ENCODE assay signal across 9 cellular contexts in the genomic region with DNA sequence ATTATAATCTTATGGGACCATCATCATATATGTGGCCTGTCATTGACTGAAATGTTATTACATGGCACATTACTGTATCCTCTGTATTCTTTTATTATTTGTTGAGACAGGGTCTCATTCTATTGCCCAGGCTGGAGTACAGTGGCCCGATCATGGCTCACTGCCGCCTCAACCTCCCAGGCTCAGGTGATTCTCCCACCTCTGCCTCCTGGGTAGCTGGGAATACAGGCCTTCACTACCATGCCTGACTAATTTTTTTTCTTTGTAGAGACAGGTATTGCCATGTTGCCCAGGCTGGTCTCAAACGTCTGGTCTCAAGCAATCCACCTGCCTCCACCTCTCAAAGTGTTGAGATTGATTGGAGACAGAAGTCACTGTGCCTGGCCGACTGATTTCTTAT.
"Had no signal": no experiment of that assay in that cellular context is flagged by ENCODE, and none has a peak within 500 bp of the region (broad histone marks: within the 10 kb centered on the region; RNA-seq: fewer than 3 reads in every experiment).

No MANE protein-coding gene starts in this region.

- H3K9me3 ChIP-seq: HAP-1 had no signal

- H2AFZ ChIP-seq: GM23248, GM23338 had no signal

- H3K36me3 ChIP-seq: HAP-1 had no signal

- H3K9ac ChIP-seq: GM23248 had no signal

- H3K4me2 ChIP-seq: GM23338 had no signal

- H3K4me3 Mint-ChIP-seq: GM23338, H9, HFFc6 had no signal

- H3K27ac Mint-ChIP-seq: GM23338, H9, HFFc6 had no signal

- ATAC-seq: GM23338, HCT116 had no signal

- H3K27ac ChIP-seq: GM23248 had no signal

- H3K4me3 ChIP-seq: GM23248, GM23338, HAP-1 had no signal

- H3K4me1 ChIP-seq: HAP-1 had no signal

- H3K4me1 Mint-ChIP-seq: GM23338 had no signal

- DNase-seq: GM23248, GOT3, H7, H9, HCEC 1CT, HFFc6 had no signal
